21 cellular contexts compared by ENCODE assay signal in genomic region chr6:167420858-167421766, GRCh38.
A peak's percentile ranks its signal among the peaks of the same experiment; 100 is the strongest.
DNase-seq lines count a peak whose midpoint lies in the region; ATAC-seq, FAIRE-seq and TF ChIP-seq lines count a peak whose summit lies in the region.
"Had no signal": no experiment of that assay in that cellular context is flagged by ENCODE, and none has a peak within 500 bp of the region (broad histone marks: within the 10 kb centered on the region; RNA-seq: fewer than 3 reads in every experiment).

No MANE protein-coding gene starts in this region.

- H2AK5ac ChIP-seq in H9 (ENCODE audit: insufficient read length, low read length), result no peak overlapping the region

- TF ChIP-seq POLR2A in HepG2 (IDR thresholded peaks at IDR 0.05; ENCODE audit: insufficient read depth in 1 of 2, low read depth in 2 of 2, low read length in 2 of 2), result peak; percentile 50 to 77
- TF ChIP-seq POLR2A in sigmoid colon (IDR thresholded peaks at IDR 0.05), result peak in 1 of 2 donors; percentile 40

- no peak overlapping the region for H4K91ac ChIP-seq in H9 (ENCODE audit: insufficient read length, low read depth, low read length)

- H3K9me3 ChIP-seq in H9 (ENCODE audit: control insufficient read depth, low read depth, low read length), result no peaks in the 10 kb centered on the region
- H3K9me3 ChIP-seq in HepG2 (ENCODE audit: low read length), result no peaks in the 10 kb centered on the region
- no peaks in the 10 kb centered on the region for H3K9me3 ChIP-seq in sigmoid colon
- H3K9me3 ChIP-seq: esophagus muscularis mucosa, thoracic aorta had no signal

- no peak overlapping the region for H4K8ac ChIP-seq in H9 (replicated peaks; ENCODE audit: insufficient read length, low read depth, low read length)

- H3K4me2 ChIP-seq in H9 (ENCODE audit: insufficient read depth, insufficient read length, low read length) (no peak overlapping the region), HepG2 (ENCODE audit: low read depth, low read length) (peak overlapping the region; percentile 49)

- peaks cover 21% of the 10 kb centered on the region in 2 experiments for H3K4me1 Mint-ChIP-seq in H9
- no peaks in the 10 kb centered on the region for H3K4me1 Mint-ChIP-seq in stimulated activated naive B cell treated with anti-CD40 and anti-IgM and Interleukin-4, amounts not matched to agents 10 μg/mL and 1 μg/mL and 100 μg/mL, for 72 hours
- peaks cover 29% of the 10 kb centered on the region for H3K4me1 Mint-ChIP-seq in endothelial cell (ENCODE audit: unreplicated experiment)
- H3K4me1 Mint-ChIP-seq: nephron had no signal

- H3K27me3 ChIP-seq in H9 (ENCODE audit: insufficient read depth, low read length) (no peaks in the 10 kb centered on the region), HepG2 (ENCODE audit: control insufficient read depth in 1 of 2, insufficient read depth in 2 of 2, low read length in 2 of 2) (0 out of 5 replicates have a peak, but pooled peaks cover 0 to 4% of the 10 kb centered on the region in 2 experiments), sigmoid colon (peaks cover 0 to 3% (median 0%) of the 10 kb centered on the region in 3 donors)
- H3K27me3 ChIP-seq: brain microvascular endothelial cell, dorsolateral prefrontal cortex had no signal

- H3K79me2 ChIP-seq in H9 (ENCODE audit: insufficient read depth, low read length) (no peaks in the 10 kb centered on the region), HepG2 (ENCODE audit: insufficient read depth, low read length) (peaks cover 2% of the 10 kb centered on the region)

- no peaks in the 10 kb centered on the region for H3K79me1 ChIP-seq in H9 (ENCODE audit: insufficient read depth, low read depth, low read length, poor library complexity, severe bottlenecking)

- H3K23me2 ChIP-seq in H9 (ENCODE audit: insufficient read length, low read depth, low read length, poor library complexity, severe bottlenecking), result no peaks in the 10 kb centered on the region

- H3K23ac ChIP-seq in H9 (ENCODE audit: insufficient read length, low read depth, low read length), result no peak overlapping the region

- DNase-seq in H9 (peak; percentile 44), SW480 (ENCODE audit: low spot score) (peak; percentile 63), HepG2 (ENCODE audit: low spot score) (peak; percentile 84), sigmoid colon (peak; percentile 55), DMS53 treated with DMSO at 0.1 percent for 48 hours (lab: John Stamatoyannopoulos, UW; ENCODE audit: unreplicated experiment) (no peak), endothelial cell (ENCODE audit: low spot score) (no peak)
- no peak for DNase-seq in stimulated activated naive B cell treated with anti-CD40 and anti-IgM and Interleukin-4, amounts not matched to agents 10 μg/mL and 1 μg/mL and 100 μg/mL, for 72 hours
- DNase-seq: activated CD4-positive, alpha-beta memory T cell treated with anti-CD3 and anti-CD28 coated beads for 36 hours; activated T-cell treated with anti-CD3 and anti-CD28 coated beads, Interleukin-2, amount 50 U/mL, for 48 hours; brain microvascular endothelial cell; DMS53; HCEC 1CT; NCI-H1105 treated with DMSO at 0.1 percent for 48 hours; NCI-H774; stimulated activated CD4-positive, alpha-beta T cell treated with anti-CD3 and anti-CD28 coated beads, Interleukin-4, amount 100 ng/mL, for 1 hour; SW 1271 had no signal

- peaks cover 3% of the 10 kb centered on the region; the same call in 1 of the 2 replicates for H3K4me1 ChIP-seq in H9 (ENCODE audit: insufficient read depth, low read length)
- H3K4me1 ChIP-seq in HepG2 (ENCODE audit: insufficient read depth, low read length), result peaks cover 57% of the 10 kb centered on the region
- H3K4me1 ChIP-seq in sigmoid colon, result no peaks in the 10 kb centered on the region
- H3K4me1 ChIP-seq: esophagus muscularis mucosa had no signal

- no TSS peak for BruUV-seq in HepG2 (replicated peaks; lab: Mats Ljungman, UMichigan)

- no peak overlapping the region for H2BK12ac ChIP-seq in H9 (ENCODE audit: insufficient read length, low read depth, low read length)

- H4K20me1 ChIP-seq in H9 (ENCODE audit: control insufficient read depth, insufficient read depth, insufficient read length), result no peaks in the 10 kb centered on the region
- H4K20me1 ChIP-seq in HepG2 (ENCODE audit: insufficient read depth, low read length), result no peaks in the 10 kb centered on the region

- peak overlapping the region in 1 of 3 experiments; percentile 26; a peak in 2 of 6 replicates for H3K4me3 ChIP-seq in HepG2 (replicated peaks in 1 of 3; ENCODE audit: insufficient read depth in 1 of 3, low read depth in 2 of 3, low read length in 3 of 3)
- no peak overlapping the region for H3K4me3 ChIP-seq in sigmoid colon
- H3K4me3 ChIP-seq: esophagus muscularis mucosa, thoracic aorta had no signal

- no peak overlapping the region for H3K18ac ChIP-seq in H9 (ENCODE audit: insufficient read length, low read depth, low read length)

- H2AFZ ChIP-seq in H9 (ENCODE audit: low read length) (no peak overlapping the region), HepG2 (ENCODE audit: low read length) (no peak overlapping the region)

- no peaks in the 10 kb centered on the region for H3K27me3 Mint-ChIP-seq in H9 (ENCODE audit: low read depth)
- peaks cover 11 to 22% of the 10 kb centered on the region in 2 donors for H3K27me3 Mint-ChIP-seq in stimulated activated naive B cell treated with anti-CD40 and anti-IgM and Interleukin-4, amounts not matched to agents 10 μg/mL and 1 μg/mL and 100 μg/mL, for 72 hours
- peaks cover 7% of the 10 kb centered on the region for H3K27me3 Mint-ChIP-seq in endothelial cell (ENCODE audit: unreplicated experiment)

- H3K27ac ChIP-seq in H9 (ENCODE audit: insufficient read length, low read depth, low read length) (no peak overlapping the region), HepG2 (ENCODE audit: extremely low read length, insufficient read depth, low read length) (peak overlapping the region; percentile 66), sigmoid colon (no peak overlapping the region)
- H3K27ac ChIP-seq: brain microvascular endothelial cell, dorsolateral prefrontal cortex, esophagus muscularis mucosa, thoracic aorta had no signal

- CTCF ChIA-PET in HepG2 (lab: Yijun Ruan, JAX; ENCODE audit: low intra/inter-chr PET ratio, low total read pairs), result no interaction called here

- peak overlapping the region; percentile 38; the same call in 1 of the 2 replicates for H3K14ac ChIP-seq in H9 (ENCODE audit: insufficient read depth, low read length)

- no peak for TF ChIP-seq CTCF in H9 (conservative IDR thresholded peaks at IDR 0.05)
- peak; percentile 20; the same call in 1 of the 2 replicates for TF ChIP-seq CTCF in HepG2 (CRISPR knock-in tag; IDR thresholded peaks at IDR 0.05)
- no peak for TF ChIP-seq CTCF in sigmoid colon (IDR thresholded peaks at IDR 0.05)
- no peak for TF ChIP-seq CTCF in endothelial cell (IDR thresholded peaks at IDR 0.05; ENCODE audit: unreplicated experiment)

- TF ChIP-seq RAD21 in HepG2 (CRISPR knock-in tag; IDR thresholded peaks at IDR 0.05), result peak; percentile 79; the same call in 1 of the 2 replicates

- H2BK5ac ChIP-seq in H9 (ENCODE audit: insufficient read length, low read length), result no peak overlapping the region

- no peak overlapping the region for H3T11ph ChIP-seq in H9 (ENCODE audit: low read length)

- intact Hi-C loops in HepG2 (cut with micrococcal nuclease; ENCODE audit: unreplicated experiment) (loop anchor here (1.0 to 2.0 kb wide), 2 partner anchors 9 to 22 kb away; no protein-coding TSS in a partner anchor), sigmoid colon (cut with DNase I) (no loop called here)

- peak overlapping the region in 1 of 3 experiments; percentile 52; a peak in 2 of 7 replicates for H3K27ac Mint-ChIP-seq in H9
- H3K27ac Mint-ChIP-seq in stimulated activated naive B cell treated with anti-CD40 and anti-IgM and Interleukin-4, amounts not matched to agents 10 μg/mL and 1 μg/mL and 100 μg/mL, for 72 hours, result no peak overlapping the region
- H3K27ac Mint-ChIP-seq in endothelial cell (ENCODE audit: unreplicated experiment), result no peak overlapping the region
- H3K27ac Mint-ChIP-seq: activated CD4-positive, alpha-beta memory T cell treated with anti-CD3 and anti-CD28 coated beads for 36 hours; activated naive CD4-positive, alpha-beta T cell treated with anti-CD3 and anti-CD28 coated beads, Interleukin-2, amount 50 U/mL, for 72 hours had no signal

- no peak overlapping the region for H3K4me3 Mint-ChIP-seq in H9
- no peak overlapping the region for H3K4me3 Mint-ChIP-seq in stimulated activated naive B cell treated with anti-CD40 and anti-IgM and Interleukin-4, amounts not matched to agents 10 μg/mL and 1 μg/mL and 100 μg/mL, for 72 hours
- H3K4me3 Mint-ChIP-seq in endothelial cell (ENCODE audit: unreplicated experiment), result no peak overlapping the region
- H3K4me3 Mint-ChIP-seq: activated CD4-positive, alpha-beta memory T cell treated with anti-CD3 and anti-CD28 coated beads for 36 hours; nephron had no signal

- no CpG with 5 or more reads among the region's 39 CpGs for WGBS in H9 (ENCODE audit: extremely low coverage, insufficient read length, low lambda C conversion rate)
- 45% methylated on average over 37 of the region's 39 CpGs for WGBS in HepG2 (ENCODE audit: low lambda C conversion rate)
- 22 to 69% methylated on average over 39 of the region's 39 CpGs for WGBS in sigmoid colon, 2 donors

- no peak overlapping the region for H2BK15ac ChIP-seq in H9 (ENCODE audit: low read depth, low read length)

- no peak for FAIRE-seq in HepG2 (lab: Jason Lieb, UNC)

- H3K36me3 Mint-ChIP-seq in H9 (ENCODE audit: insufficient read depth in 1 of 3, low read depth in 3 of 3) (no peaks in the 10 kb centered on the region), endothelial cell (ENCODE audit: low read depth, unreplicated experiment) (no peaks in the 10 kb centered on the region)
- no peaks in the 10 kb centered on the region for H3K36me3 Mint-ChIP-seq in stimulated activated naive B cell treated with anti-CD40 and anti-IgM and Interleukin-4, amounts not matched to agents 10 μg/mL and 1 μg/mL and 100 μg/mL, for 72 hours
- H3K36me3 Mint-ChIP-seq: activated CD4-positive, alpha-beta memory T cell treated with anti-CD3 and anti-CD28 coated beads for 36 hours; activated naive CD4-positive, alpha-beta T cell treated with anti-CD3 and anti-CD28 coated beads, Interleukin-2, amount 50 U/mL, for 72 hours had no signal

- no peak overlapping the region for H2BK120ac ChIP-seq in H9 (ENCODE audit: low read depth, low read length, poor library complexity, severe bottlenecking)

- TF ChIP-seq EP300 in HepG2 (IDR thresholded peaks at IDR 0.05; ENCODE audit: low read depth in 2 of 2, low read length in 2 of 2), result peak in 1 of 2 experiments; percentile 59; a peak in 1 of 4 replicates
- TF ChIP-seq EP300 in HepG2 (CRISPR knock-in tag; IDR thresholded peaks at IDR 0.05; ENCODE audit: borderline replicate concordance), result peak; percentile 13; the same call in 1 of the 2 replicates
- no peak for TF ChIP-seq EP300 in sigmoid colon (IDR thresholded peaks at IDR 0.05)

- in situ Hi-C loops in HepG2 (cut with HindIII; ENCODE audit: extremely low pct_ligation_motif_present, low pct_unique_long_range_greater_than_20kb), result no loop called here

- POLR2A ChIA-PET in HepG2 (lab: Yijun Ruan, JAX), result interaction anchor here (0.7 to 1.5 kb wide), 5 partner anchors 23 to 255 kb away, joined by 3 to 6 read pairs (median 5); no protein-coding TSS in a partner anchor

- no peak overlapping the region for H2BK20ac ChIP-seq in H9 (ENCODE audit: low read depth, low read length, poor library complexity, severe bottlenecking)

- no peak overlapping the region for H4K5ac ChIP-seq in H9 (ENCODE audit: insufficient read length, low read depth, low read length)

- no peak overlapping the region for H3K56ac ChIP-seq in H9 (ENCODE audit: insufficient read length, low read depth, low read length)

- H3K36me3 ChIP-seq in HepG2 (replicated peaks in 1 of 2; ENCODE audit: control insufficient read depth in 1 of 2, insufficient read depth in 2 of 2, low read length in 2 of 2) (no peaks in the 10 kb centered on the region; a peak in 1 of 5 replicates), sigmoid colon (no peaks in the 10 kb centered on the region)
- H3K36me3 ChIP-seq: brain microvascular endothelial cell, esophagus muscularis mucosa, thoracic aorta had no signal

- H3K9ac ChIP-seq in H9 (ENCODE audit: extremely low read depth, insufficient read length, low read length) (no peak overlapping the region), HepG2 (ENCODE audit: insufficient read depth, low read depth, low read length) (peak overlapping the region; percentile 40)

- peak; percentile 89 for ATAC-seq in HepG2
- ATAC-seq in stimulated activated naive B cell treated with anti-CD40 and anti-IgM and Interleukin-4, amounts not matched to agents 10 μg/mL and 1 μg/mL and 100 μg/mL, for 72 hours (replicated peaks), result no peak
- ATAC-seq: activated naive CD4-positive, alpha-beta T cell treated with anti-CD3 and anti-CD28 coated beads, Interleukin-2, amount 50 U/mL, for 72 hours had no signal

- H3K9me3 Mint-ChIP-seq in H9 (peaks cover 0 to 2% of the 10 kb centered on the region in 2 experiments; a peak in 3 of 5 replicates), endothelial cell (ENCODE audit: unreplicated experiment) (no peaks in the 10 kb centered on the region)
- no peaks in the 10 kb centered on the region for H3K9me3 Mint-ChIP-seq in stimulated activated naive B cell treated with anti-CD40 and anti-IgM and Interleukin-4, amounts not matched to agents 10 μg/mL and 1 μg/mL and 100 μg/mL, for 72 hours
- H3K9me3 Mint-ChIP-seq: activated CD4-positive, alpha-beta memory T cell treated with anti-CD3 and anti-CD28 coated beads for 36 hours; activated naive CD4-positive, alpha-beta T cell treated with anti-CD3 and anti-CD28 coated beads, Interleukin-2, amount 50 U/mL, for 72 hours had no signal

- H3K4ac ChIP-seq in H9 (ENCODE audit: low read depth, low read length), result no peak overlapping the region

Comparison
In these comparisons a context has a peak if more than half of its experiments do, and no peak if none do; other contexts are left out.
1. DNase-seq: peak in H9 (single experiment), SW480 (single experiment), HepG2 (single experiment) and sigmoid colon (single experiment); none in stimulated activated naive B cell treated with anti-CD40 and anti-IgM and Interleukin-4, amounts not matched to agents 10 μg/mL and 1 μg/mL and 100 μg/mL, for 72 hours (single experiment), DMS53 treated with DMSO at 0.1 percent for 48 hours (single experiment) and endothelial cell (single experiment).